ENCODE assay signal across 12 cellular contexts in the genomic region with DNA sequence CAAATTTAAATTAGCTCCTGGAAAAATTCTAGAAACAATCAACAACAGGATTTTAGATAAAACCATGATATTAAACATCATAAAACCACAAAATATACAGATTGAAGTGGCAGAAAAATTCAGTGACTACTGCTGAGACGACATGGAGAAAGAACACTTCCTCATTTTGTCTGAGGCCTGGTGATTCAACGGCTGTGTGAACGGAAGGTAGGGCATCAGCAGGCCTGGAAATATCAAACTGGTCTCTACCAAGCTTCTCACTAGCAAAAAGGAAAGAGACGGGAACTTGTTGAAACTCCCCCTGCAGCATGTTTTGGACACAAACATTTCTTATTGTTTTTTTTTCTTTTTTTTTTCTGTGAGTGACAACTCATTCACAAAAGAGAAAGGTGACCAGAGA. TPM values are rescaled to one million over a fixed set of nuclear protein-coding genes. Genes with fewer than 3 reads are reported as not detected.
A peak's percentile ranks its signal among the peaks of the same experiment; 100 is the strongest.
DNase-seq lines count a peak whose midpoint lies in the region; ATAC-seq and TF ChIP-seq lines count a peak whose summit lies in the region.
"Had no signal": no experiment of that assay in that cellular context is flagged by ENCODE, and none has a peak within 500 bp of the region (broad histone marks: within the 10 kb centered on the region; RNA-seq: fewer than 3 reads in every experiment).

No MANE protein-coding gene starts in this region.

- H3K4me2 ChIP-seq in OCI-LY3 (ENCODE audit: low read length) = peak overlapping the region; percentile 49
- H3K4me2 ChIP-seq in PC-3 (ENCODE audit: low read length) = no peak overlapping the region

- H3K4me3 ChIP-seq in OCI-LY3 (ENCODE audit: low read length) (no peak overlapping the region), PC-3 (ENCODE audit: low read length) (no peak overlapping the region), ascending aorta (no peak overlapping the region)
- H3K4me3 ChIP-seq: right lobe of liver had no signal

- no peaks in the 10 kb centered on the region for H3K79me2 ChIP-seq in OCI-LY3 (ENCODE audit: low read length)
- H3K79me2 ChIP-seq in PC-3 (ENCODE audit: low read length) = no peaks in the 10 kb centered on the region

- H3K36me3 ChIP-seq in OCI-LY3 (replicated peaks; ENCODE audit: low read depth, low read length) (no peaks in the 10 kb centered on the region), PC-3 (ENCODE audit: low read depth, low read length) (no peaks in the 10 kb centered on the region), ascending aorta (no peaks in the 10 kb centered on the region)
- H3K36me3 ChIP-seq: right lobe of liver had no signal

- H3K9me2 ChIP-seq in PC-3 (replicated peaks; ENCODE audit: low read length) = no peaks in the 10 kb centered on the region

- H2AFZ ChIP-seq in OCI-LY3 (ENCODE audit: low read depth, low read length) = peak overlapping the region; percentile 87
- H2AFZ ChIP-seq in PC-3 (ENCODE audit: low read length) = no peak overlapping the region

- POLR2A ChIA-PET in PC-3 (lab: Charles Lee; ENCODE audit: unreplicated experiment) = no interaction called here

- H3K27me3 ChIP-seq in OCI-LY3 (ENCODE audit: low read depth, low read length) (no peaks in the 10 kb centered on the region), PC-3 (ENCODE audit: low read length) (no peaks in the 10 kb centered on the region), ascending aorta (no peaks in the 10 kb centered on the region)
- H3K27me3 ChIP-seq: right lobe of liver had no signal

- ATAC-seq in GM18907 (IDR thresholded peaks at IDR 0.05; ENCODE audit: unreplicated experiment) (peak; percentile 82), HG02642 (IDR thresholded peaks at IDR 0.05; ENCODE audit: poor library complexity, unreplicated experiment) (peak; percentile 59), PC-3 (no peak), HG03520 (IDR thresholded peaks at IDR 0.05; ENCODE audit: unreplicated experiment) (no peak)
- ATAC-seq: activated CD8-positive, alpha-beta T cell treated with anti-CD3 and anti-CD28 coated beads, Interleukin-2, amount 10 ng/mL, durations not matched to agents 7 days and 5 days; effector memory CD8-positive, alpha-beta T cell; right lobe of liver had no signal

- TF ChIP-seq CTCF in OCI-LY3 (IDR thresholded peaks at IDR 0.05; ENCODE audit: low read depth, low read length) (no peak), PC-3 (conservative IDR thresholded peaks at IDR 0.05; ENCODE audit: low read depth, low read length) (no peak), ascending aorta (IDR thresholded peaks at IDR 0.05) (no peak)

- BruUV-seq in PC-3 (replicated peaks; lab: Mats Ljungman, UMichigan) = no TSS peak

- H3K9ac ChIP-seq in OCI-LY3 (ENCODE audit: low read length) (no peak overlapping the region), PC-3 (ENCODE audit: low read length) (no peak overlapping the region)

- H3K27ac ChIP-seq in OCI-LY3 (ENCODE audit: low read length) (no peak overlapping the region), PC-3 (ENCODE audit: low read length) (no peak overlapping the region), ascending aorta (no peak overlapping the region)
- H3K27ac ChIP-seq: right lobe of liver had no signal

- no peaks in the 10 kb centered on the region for H3K9me3 ChIP-seq in OCI-LY3 (ENCODE audit: insufficient read depth, low read length)
- H3K9me3 ChIP-seq in PC-3 (ENCODE audit: low read length) = no peaks in the 10 kb centered on the region
- H3K9me3 ChIP-seq in ascending aorta = no peaks in the 10 kb centered on the region
- H3K9me3 ChIP-seq: Caco-2, right lobe of liver had no signal

- DNase-seq in pons (ENCODE audit: low spot score) (peak; percentile 13), PC-3 (no peak), ascending aorta (ENCODE audit: low spot score in 2 of 2) (no peak)
- DNase-seq in activated CD4-positive, CD25-positive, alpha-beta regulatory T cell treated with anti-CD3 and anti-CD28 coated beads, Interleukin-2, amount 50 U/mL, for 72 hours = no peak
- DNase-seq: activated CD8-positive, alpha-beta T cell treated with anti-CD3 and anti-CD28 coated beads, Interleukin-2, amount 10 ng/mL, durations not matched to agents 7 days and 5 days; Caco-2; effector memory CD8-positive, alpha-beta T cell; right lobe of liver had no signal

- intact Hi-C loops in PC-3 (cut with micrococcal nuclease) = no loop called here
- intact Hi-C loops in ascending aorta (cut with DNase I) = no loop called here

- H3K4me1 ChIP-seq in OCI-LY3 (ENCODE audit: low read length) = peaks cover 19% of the 10 kb centered on the region
- no peaks in the 10 kb centered on the region for H3K4me1 ChIP-seq in PC-3 (ENCODE audit: insufficient read depth, low read length)
- no peaks in the 10 kb centered on the region for H3K4me1 ChIP-seq in ascending aorta
- H3K4me1 ChIP-seq: Caco-2, right lobe of liver had no signal

- CTCF ChIA-PET in PC-3 (lab: Charles Lee) = no interaction called here

- H3F3A ChIP-seq in PC-3 (ENCODE audit: low read length, unreplicated experiment) = no peaks in the 10 kb centered on the region

- no peaks in the 10 kb centered on the region for H4K20me1 ChIP-seq in OCI-LY3 (ENCODE audit: insufficient read depth, low read length)
- no peaks in the 10 kb centered on the region for H4K20me1 ChIP-seq in PC-3 (ENCODE audit: low read length)

RNA-seq across cellular contexts. Expression of gene AHI1, which starts 58.0 kb away (rescaled TPM):
- total RNA-seq in PC-3 (2014; rRNA removed) = 5.8 and 8.9 TPM in 2 replicates
- total RNA-seq in ascending aorta = 5.4 TPM

Comparison
In these comparisons a context has a peak if more than half of its experiments do, and no peak if none do; other contexts are left out.
1. ATAC-seq: peak in GM18907 (single experiment) and HG02642 (single experiment); none in PC-3 (single experiment) and HG03520 (single experiment).